Comparison of ENCODE assay signal across 32 cellular contexts in genomic region chr18:52174220-52174619, GRCh38.
DNase-seq lines count a peak whose midpoint lies in the region; ATAC-seq, FAIRE-seq and TF ChIP-seq lines count a peak whose summit lies in the region.
"Had no signal": no experiment of that assay in that cellular context is flagged by ENCODE, and none has a peak within 500 bp of the region (broad histone marks: within the 10 kb centered on the region; RNA-seq: fewer than 3 reads in every experiment).

No MANE protein-coding gene starts in this region.

- no peak overlapping the region for H3K18ac ChIP-seq in IMR-90 (ENCODE audit: low read depth, low read length)

- BruUV-seq in HepG2 (replicated peaks; lab: Mats Ljungman, UMichigan) (no TSS peak), IMR-90 (replicated peaks; lab: Mats Ljungman, UMichigan) (no TSS peak)

- peaks cover 13% of the 10 kb centered on the region for H3K9me3 ChIP-seq in HepG2 (ENCODE audit: low read length)
- H3K9me3 ChIP-seq in right lobe of liver: no peaks in the 10 kb centered on the region
- no peaks in the 10 kb centered on the region for H3K9me3 ChIP-seq in A549
- H3K9me3 ChIP-seq in IMR-90 (ENCODE audit: control insufficient read depth, insufficient read depth, low read length): peaks cover 4% of the 10 kb centered on the region
- H3K9me3 ChIP-seq: BE2C; BLaER1; BLaER1 treated with 17β-estradiol and CSF1 and Interleukin-3, amounts not matched to agents 10 nM and 100 nM; Caco-2 had no signal

- H4K5ac ChIP-seq in IMR-90 (ENCODE audit: low read depth, low read length): no peak overlapping the region

- H3K23ac ChIP-seq in IMR-90 (ENCODE audit: low read depth, low read length): no peak overlapping the region

- H2AK9ac ChIP-seq in IMR-90 (replicated peaks; ENCODE audit: low read depth, low read length, poor library complexity): no peak overlapping the region

- FAIRE-seq in HepG2 (lab: Jason Lieb, UNC) (no peak), A549 (lab: Jason Lieb, UNC) (no peak)
- FAIRE-seq: A204.1, D721Med had no signal

- H2BK15ac ChIP-seq in IMR-90 (ENCODE audit: low read depth, low read length): no peak overlapping the region

- TF ChIP-seq EP300 in HepG2 (IDR thresholded peaks at IDR 0.05; ENCODE audit: low read depth in 2 of 2, low read length in 2 of 2): no peak
- TF ChIP-seq EP300 in HepG2 (CRISPR knock-in tag; IDR thresholded peaks at IDR 0.05; ENCODE audit: borderline replicate concordance): no peak
- no peak for TF ChIP-seq EP300 in A549 (IDR thresholded peaks at IDR 0.05)

- H3K79me1 ChIP-seq in IMR-90 (ENCODE audit: low read depth in 1 of 2, low read length in 2 of 2): no peaks in the 10 kb centered on the region

- H3K4ac ChIP-seq in IMR-90 (ENCODE audit: low read depth, low read length): no peak overlapping the region

- TF ChIP-seq CTCF in HepG2 (CRISPR knock-in tag; IDR thresholded peaks at IDR 0.05): no peak
- no peak for TF ChIP-seq CTCF in right lobe of liver (IDR thresholded peaks at IDR 0.05)
- no peak for TF ChIP-seq CTCF in A549 (IDR thresholded peaks at IDR 0.05)
- no peak for TF ChIP-seq CTCF in IMR-90 (conservative IDR thresholded peaks at IDR 0.05; ENCODE audit: low read depth, low read length)

- DNase-seq in HepG2 (ENCODE audit: low spot score) (no peak), right lobe of liver (no peak), A549 (ENCODE audit: low read depth in 1 of 2, low spot score in 1 of 2) (no peak), IMR-90 (no peak), COLO829 (ENCODE audit: low spot score) (no peak), HEK293T (ENCODE audit: extremely low spot score) (no peak)
- DNase-seq: 8988T; ACHN; AML-193; BE2C; C1 segment of cervical spinal cord; Caco-2; Calu3; CD4-positive, alpha-beta memory T cell; CD4-positive, alpha-beta T cell; CD4-positive, CD25-positive, alpha-beta regulatory T cell; CD8-positive, alpha-beta memory T cell; CD8-positive, alpha-beta T cell; COR-L47; DMS 273 treated with DMSO at 0.1 percent for 48 hours; DMS153; DMS53; DMS79; DMS79 treated with DMSO at 0.1 percent for 48 hours; DND-41; EL had no signal

- dilution Hi-C loops in IMR-90 (cut with HindIII; ENCODE audit: low sequenced_read_pairs, unreplicated experiment): no loop called here

- no peaks in the 10 kb centered on the region for H3K79me2 ChIP-seq in HepG2 (ENCODE audit: insufficient read depth, low read length)

- H2AK5ac ChIP-seq in IMR-90 (ENCODE audit: low read depth, low read length): no peak overlapping the region

- H2BK20ac ChIP-seq in IMR-90 (ENCODE audit: low read depth, low read length): no peak overlapping the region

- TF ChIP-seq POLR2A in HepG2 (IDR thresholded peaks at IDR 0.05; ENCODE audit: insufficient read depth in 1 of 2, low read depth in 2 of 2, low read length in 2 of 2) (no peak), right lobe of liver (IDR thresholded peaks at IDR 0.05) (no peak), A549 (IDR thresholded peaks at IDR 0.05; ENCODE audit: low read length) (no peak), IMR-90 (IDR thresholded peaks at IDR 0.05; ENCODE audit: low read depth, low read length) (no peak)

- CTCF ChIA-PET in HepG2 (lab: Yijun Ruan, JAX; ENCODE audit: low intra/inter-chr PET ratio, low total read pairs): no interaction called here
- CTCF ChIA-PET in A549 (lab: Yijun Ruan, JAX): no interaction called here
- CTCF ChIA-PET in IMR-90 (lab: Yijun Ruan, JAX): no interaction called here
- CTCF ChIA-PET in HEK293T (lab: Yijun Ruan, JAX): no interaction called here

- H3K4me1 ChIP-seq in HepG2 (ENCODE audit: insufficient read depth, low read length) (no peaks in the 10 kb centered on the region), right lobe of liver (no peaks in the 10 kb centered on the region), A549 (no peaks in the 10 kb centered on the region), IMR-90 (ENCODE audit: control insufficient read depth, insufficient read depth, low read length) (no peaks in the 10 kb centered on the region)
- H3K4me1 ChIP-seq: BE2C; BLaER1; BLaER1 treated with 17β-estradiol and CSF1 and Interleukin-3, amounts not matched to agents 10 nM and 100 nM; Caco-2 had no signal

- POLR2A ChIA-PET in HepG2 (lab: Yijun Ruan, JAX): no interaction called here
- POLR2A ChIA-PET in A549 (lab: Yijun Ruan, JAX): no interaction called here
- POLR2A ChIA-PET in IMR-90 (lab: Charles Lee; ENCODE audit: unreplicated experiment): no interaction called here
- POLR2A ChIA-PET in HEK293T (lab: Yijun Ruan, JAX): no interaction called here

- H4K91ac ChIP-seq in IMR-90 (ENCODE audit: insufficient read depth, low read depth, low read length): no peak overlapping the region

- H3K9me1 ChIP-seq in IMR-90 (ENCODE audit: insufficient read depth, low read length): no peaks in the 10 kb centered on the region

- TF ChIP-seq RAD21 in HepG2 (CRISPR knock-in tag; IDR thresholded peaks at IDR 0.05) (no peak), A549 (conservative IDR thresholded peaks at IDR 0.05 in 1 of 2, IDR thresholded peaks at IDR 0.05 in 1 of 2) (no peak), IMR-90 (IDR thresholded peaks at IDR 0.05; ENCODE audit: low read length) (no peak)

- intact Hi-C loops in HepG2 (cut with micrococcal nuclease; ENCODE audit: unreplicated experiment): no loop called here
- intact Hi-C loops in right lobe of liver (cut with DNase I): no loop called here
- intact Hi-C loops in IMR-90 (cut with micrococcal nuclease): no loop called here

- no peak overlapping the region for H4K8ac ChIP-seq in IMR-90 (ENCODE audit: low read depth in 2 of 2, low read length in 2 of 2)

- H3K36me3 ChIP-seq in HepG2 (replicated peaks in 1 of 2; ENCODE audit: control insufficient read depth in 1 of 2, insufficient read depth in 2 of 2, low read length in 2 of 2) (no peaks in the 10 kb centered on the region), right lobe of liver (no peaks in the 10 kb centered on the region), IMR-90 (ENCODE audit: control insufficient read depth, insufficient read depth, low read length) (no peaks in the 10 kb centered on the region)
- H3K36me3 ChIP-seq: BE2C; BLaER1; BLaER1 treated with 17β-estradiol and CSF1 and Interleukin-3, amounts not matched to agents 10 nM and 100 nM had no signal

- no peak overlapping the region for H3K14ac ChIP-seq in IMR-90 (replicated peaks; ENCODE audit: low read depth, low read length)

- H3K4me2 ChIP-seq in HepG2 (ENCODE audit: low read depth, low read length): no peak overlapping the region
- no peak overlapping the region for H3K4me2 ChIP-seq in A549
- H3K4me2 ChIP-seq in IMR-90 (ENCODE audit: low read depth, low read length): no peak overlapping the region
- H3K4me2 ChIP-seq: BLaER1; BLaER1 treated with 17β-estradiol and CSF1 and Interleukin-3, amounts not matched to agents 10 nM and 100 nM had no signal

- no peak for ATAC-seq in HepG2
- no peak for ATAC-seq in right lobe of liver
- ATAC-seq in A549: no peak
- ATAC-seq in IMR-90 (ENCODE audit: low read depth): no peak
- ATAC-seq: CD8-positive, alpha-beta T cell had no signal

- in situ Hi-C loops in HepG2 (cut with HindIII; ENCODE audit: extremely low pct_ligation_motif_present, low pct_unique_long_range_greater_than_20kb) (no loop called here), IMR-90 (cut with MboI; ENCODE audit: low sequenced_read_pairs) (no loop called here)

- H4K20me1 ChIP-seq in HepG2 (ENCODE audit: insufficient read depth, low read length): no peaks in the 10 kb centered on the region
- no peaks in the 10 kb centered on the region for H4K20me1 ChIP-seq in IMR-90 (ENCODE audit: insufficient read depth, low read length)
- H4K20me1 ChIP-seq: BLaER1; BLaER1 treated with 17β-estradiol and CSF1 and Interleukin-3, amounts not matched to agents 10 nM and 100 nM had no signal

- H3K9ac ChIP-seq in HepG2 (ENCODE audit: insufficient read depth, low read depth, low read length): no peak overlapping the region
- H3K9ac ChIP-seq in IMR-90 (ENCODE audit: low read depth, low read length): no peak overlapping the region
- H3K9ac ChIP-seq: BLaER1; BLaER1 treated with 17β-estradiol and CSF1 and Interleukin-3, amounts not matched to agents 10 nM and 100 nM had no signal

- H3K27me3 ChIP-seq in HepG2 (ENCODE audit: control insufficient read depth in 1 of 2, insufficient read depth in 2 of 2, low read length in 2 of 2) (no peaks in the 10 kb centered on the region), right lobe of liver (no peaks in the 10 kb centered on the region), IMR-90 (ENCODE audit: control insufficient read depth, insufficient read depth, low read length) (no peaks in the 10 kb centered on the region)
- H3K27me3 ChIP-seq: BE2C; BLaER1; BLaER1 treated with 17β-estradiol and CSF1 and Interleukin-3, amounts not matched to agents 10 nM and 100 nM had no signal

- H2AFZ ChIP-seq in HepG2 (ENCODE audit: low read length): no peak overlapping the region
- H2AFZ ChIP-seq in IMR-90 (replicated peaks; ENCODE audit: low read length, poor library complexity): no peak overlapping the region

- H2BK5ac ChIP-seq in IMR-90 (ENCODE audit: low read depth, low read length, poor library complexity, severe bottlenecking): no peak overlapping the region

- no peak overlapping the region for H3K56ac ChIP-seq in IMR-90 (ENCODE audit: extremely low read depth, insufficient read depth, low read length)

- WGBS in HepG2 (ENCODE audit: low lambda C conversion rate): 2% methylated on average over 1 of the region's 1 CpG
- WGBS in right lobe of liver (ENCODE audit: insufficient coverage, low coverage, low lambda C conversion rate, missing lambda C conversion rate): 57% methylated on average over 1 of the region's 1 CpG
- WGBS in A549 (ENCODE audit: missing lambda C conversion rate): 6% methylated on average over 1 of the region's 1 CpG
- no CpG with 5 or more reads among the region's 1 CpG for WGBS in IMR-90 (ENCODE audit: extremely low coverage in 2 of 2, insufficient read length in 1 of 2), 2 experiments

- no peak overlapping the region for H3K27ac ChIP-seq in HepG2 (ENCODE audit: extremely low read length, insufficient read depth, low read length)
- no peak overlapping the region for H3K27ac ChIP-seq in right lobe of liver
- no peak overlapping the region for H3K27ac ChIP-seq in A549
- H3K27ac ChIP-seq in IMR-90 (ENCODE audit: insufficient read depth, low read length): no peak overlapping the region
- H3K27ac ChIP-seq: 22Rv1; BLaER1; BLaER1 treated with 17β-estradiol and CSF1 and Interleukin-3, amounts not matched to agents 10 nM and 100 nM; C4-2B had no signal

- no peak overlapping the region for H2BK120ac ChIP-seq in IMR-90 (ENCODE audit: low read depth, low read length)

- no peak overlapping the region for H3K4me3 ChIP-seq in HepG2 (replicated peaks in 1 of 3; ENCODE audit: insufficient read depth in 1 of 3, low read depth in 2 of 3, low read length in 3 of 3)
- H3K4me3 ChIP-seq in right lobe of liver: no peak overlapping the region
- no peak overlapping the region for H3K4me3 ChIP-seq in A549
- H3K4me3 ChIP-seq in IMR-90 (ENCODE audit: insufficient read depth, low read depth, low read length): no peak overlapping the region
- H3K4me3 ChIP-seq: BLaER1; BLaER1 treated with 17β-estradiol and CSF1 and Interleukin-3, amounts not matched to agents 10 nM and 100 nM had no signal

TF ChIP-seq in HepG2, 621 proteins besides CTCF, POLR2A, EP300 and RAD21 (continues in another document):
- no peak for TF ChIP-seq ZNF138 (CRISPR knock-in tag; IDR thresholded peaks at IDR 0.05; ENCODE audit: low read depth)

TF ChIP-seq in HEK293T, 16 proteins besides CTCF, POLR2A, EP300 and RAD21 (continues in another document):
- no peak for TF ChIP-seq L3MBTL2 (conservative IDR thresholded peaks at IDR 0.05)
- no peak for TF ChIP-seq LEF1 (IDR thresholded peaks at IDR 0.05; ENCODE audit: borderline replicate concordance)
- TF ChIP-seq ELF4 (IDR thresholded peaks at IDR 0.05): no peak

Comparison
In these comparisons a context has a peak if more than half of its experiments do, and no peak if none do; other contexts are left out.
1. Of the 38 proteins assayed by ChIP-seq in both HepG2 and A549: peak only in HepG2: none; only in A549: none; in both: MAFK; in neither: 37.